Comparison of ENCODE assay signal across 3 cellular contexts in the genomic region with DNA sequence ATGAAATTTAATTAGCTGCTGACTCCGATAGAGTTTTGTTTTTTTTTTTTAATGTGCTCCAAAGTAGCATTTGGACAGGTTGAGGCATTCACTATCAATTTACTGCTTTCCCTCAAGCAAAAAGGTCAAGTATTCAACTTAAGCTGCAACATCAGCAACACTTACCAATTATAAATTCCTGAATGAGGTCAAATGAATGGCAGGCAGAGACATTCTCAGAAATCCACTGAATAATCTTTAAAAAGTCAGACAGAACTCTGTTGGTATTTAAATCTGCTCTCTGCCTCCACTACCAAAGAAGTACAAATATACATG.
TF ChIP-seq lines count a peak whose summit lies in the region.

No MANE protein-coding gene starts in this region.

TF ChIP-seq in SK-N-SH treated with all-trans-retinoic acid at 6 μM for 48 hours, 23 proteins besides CTCF, POLR2A, EP300 and RAD21 (continues in another document):
- no peak for TF ChIP-seq BACH2 (CRISPR knock-in tag; IDR thresholded peaks at IDR 0.05; ENCODE audit: borderline replicate concordance)
- TF ChIP-seq ZC3H10 (CRISPR knock-in tag; IDR thresholded peaks at IDR 0.05): peak; percentile 95
- TF ChIP-seq, protein P1, sequence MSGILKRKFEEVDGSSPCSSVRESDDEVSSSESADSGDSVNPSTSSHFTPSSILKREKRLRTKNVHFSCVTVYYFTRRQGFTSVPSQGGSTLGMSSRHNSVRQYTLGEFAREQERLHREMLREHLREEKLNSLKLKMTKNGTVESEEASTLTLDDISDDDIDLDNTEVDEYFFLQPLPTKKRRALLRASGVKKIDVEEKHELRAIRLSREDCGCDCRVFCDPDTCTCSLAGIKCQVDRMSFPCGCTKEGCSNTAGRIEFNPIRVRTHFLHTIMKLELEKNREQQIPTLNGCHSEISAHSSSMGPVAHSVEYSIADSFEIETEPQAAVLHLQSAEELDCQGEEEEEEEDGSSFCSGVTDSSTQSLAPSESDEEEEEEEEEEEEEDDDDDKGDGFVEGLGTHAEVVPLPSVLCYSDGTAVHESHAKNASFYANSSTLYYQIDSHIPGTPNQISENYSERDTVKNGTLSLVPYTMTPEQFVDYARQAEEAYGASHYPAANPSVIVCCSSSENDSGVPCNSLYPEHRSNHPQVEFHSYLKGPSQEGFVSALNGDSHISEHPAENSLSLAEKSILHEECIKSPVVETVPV (CRISPR knock-in tag; IDR thresholded peaks at IDR 0.05): peak; percentile 68; the same call in 1 of the 2 replicates
- no peak for TF ChIP-seq ZNF565 (CRISPR knock-in tag; conservative IDR thresholded peaks at IDR 0.05; ENCODE audit: low read depth)
- no peak for TF ChIP-seq ZNF70 (CRISPR knock-in tag; IDR thresholded peaks at IDR 0.05)
- no peak for TF ChIP-seq CSDC2 (CRISPR knock-in tag; IDR thresholded peaks at IDR 0.05)
- no peak for TF ChIP-seq ZFP30 (CRISPR knock-in tag; IDR thresholded peaks at IDR 0.05)
- peak; percentile 65; the same call in 1 of the 2 replicates for TF ChIP-seq SNAI2 (CRISPR knock-in tag; IDR thresholded peaks at IDR 0.05)
- no peak for TF ChIP-seq PPARA (CRISPR knock-in tag; IDR thresholded peaks at IDR 0.05; ENCODE audit: borderline replicate concordance)
- no peak for TF ChIP-seq TSHZ2 (CRISPR knock-in tag; IDR thresholded peaks at IDR 0.05)
- TF ChIP-seq ARNTL (CRISPR knock-in tag; IDR thresholded peaks at IDR 0.05; ENCODE audit: borderline replicate concordance, low read depth): no peak
- TF ChIP-seq ISL1 (CRISPR knock-in tag; IDR thresholded peaks at IDR 0.05): peak; percentile 99
- TF ChIP-seq RARB (CRISPR knock-in tag; IDR thresholded peaks at IDR 0.05): peak; percentile 90; the same call in 1 of the 2 replicates
- no peak for TF ChIP-seq ZFP3 (CRISPR knock-in tag; IDR thresholded peaks at IDR 0.05)

TF ChIP-seq in SK-N-SH, 30 proteins besides CTCF, POLR2A, EP300 and RAD21:
- TF ChIP-seq TCF12 (IDR thresholded peaks at IDR 0.05): no peak
- no peak for TF ChIP-seq MEF2A (IDR thresholded peaks at IDR 0.05; ENCODE audit: borderline replicate concordance, low read depth)
- no peak for TF ChIP-seq RXRA (IDR thresholded peaks at IDR 0.05; ENCODE audit: borderline replicate concordance, low read depth)
- no peak for TF ChIP-seq JUND (IDR thresholded peaks at IDR 0.05)

TF ChIP-seq in GM23338, 12 proteins besides CTCF, POLR2A, EP300 and RAD21 (continued from another document):
- TF ChIP-seq STAT1 (IDR thresholded peaks at IDR 0.05; ENCODE audit: unreplicated experiment) (no peak), REST (IDR thresholded peaks at IDR 0.05; ENCODE audit: unreplicated experiment) (no peak), EZH2phosphoT487 (IDR thresholded peaks at IDR 0.05; ENCODE audit: unreplicated experiment) (no peak), ZNF462 (CRISPR knock-in tag; IDR thresholded peaks at IDR 0.05) (no peak), ZNF114 (CRISPR knock-in tag; IDR thresholded peaks at IDR 0.05) (no peak), JUNB (IDR thresholded peaks at IDR 0.05; ENCODE audit: unreplicated experiment) (no peak), EZH2 (IDR thresholded peaks at IDR 0.05; ENCODE audit: low read depth, unreplicated experiment) (no peak), CREB1 (CRISPR knock-in tag; IDR thresholded peaks at IDR 0.05; ENCODE audit: low read depth) (no peak), ETS1 (IDR thresholded peaks at IDR 0.05) (no peak), ZNF331 (CRISPR knock-in tag; IDR thresholded peaks at IDR 0.05; ENCODE audit: low read depth) (no peak), POLR2AphosphoS5 (IDR thresholded peaks at IDR 0.05; ENCODE audit: low read depth) (no peak)
